Comparison of ENCODE assay signal across 22 cellular contexts in genomic region chr2:232615339-232615738, GRCh38.
"Had no signal": no experiment of that assay in that cellular context is flagged by ENCODE, and none has a peak within 500 bp of the region (broad histone marks: within the 10 kb centered on the region; RNA-seq: fewer than 3 reads in every experiment).

No MANE protein-coding gene starts in this region.

- H3K4me1 ChIP-seq: left lung, lower lobe of right lung, pancreas, prostate gland, testis, thyroid gland, transverse colon had no signal

- H3K9me3 ChIP-seq: left lung, lower lobe of right lung, pancreas, prostate gland, spleen, testis, thyroid gland, transverse colon, upper lobe of left lung had no signal

- H3K27me3 ChIP-seq: left lung, pancreas, spleen, testis, thyroid gland, transverse colon, upper lobe of left lung had no signal

- H3K27ac ChIP-seq: left lung, lower lobe of right lung, pancreas, prostate gland, skin epidermis, spleen, testis, thyroid gland, transverse colon, upper lobe of left lung had no signal

- DNase-seq: hypothalamus; immature natural killer cell; kidney; left colon; lower lobe of right lung; mammary epithelial cell; mesendoderm; naive B cell; nucleus accumbens; pancreas; retina; right cardiac atrium; stimulated activated CD4-positive, alpha-beta T cell treated with anti-CD3 and anti-CD28 coated beads, Interleukin-4, amount 100 ng/mL, for 24 hours; stimulated activated naive CD4-positive, alpha-beta T cell; testis; thyroid gland; transverse colon; upper lobe of left lung had no signal

- H3K36me3 ChIP-seq: left lung, lower lobe of right lung, pancreas, prostate gland, spleen, thyroid gland, transverse colon, upper lobe of left lung had no signal

- H3K4me3 ChIP-seq: left lung, lower lobe of right lung, pancreas, prostate gland, skin epidermis, spleen, testis, thyroid gland, transverse colon, upper lobe of left lung had no signal
